In the genomic region with DNA sequence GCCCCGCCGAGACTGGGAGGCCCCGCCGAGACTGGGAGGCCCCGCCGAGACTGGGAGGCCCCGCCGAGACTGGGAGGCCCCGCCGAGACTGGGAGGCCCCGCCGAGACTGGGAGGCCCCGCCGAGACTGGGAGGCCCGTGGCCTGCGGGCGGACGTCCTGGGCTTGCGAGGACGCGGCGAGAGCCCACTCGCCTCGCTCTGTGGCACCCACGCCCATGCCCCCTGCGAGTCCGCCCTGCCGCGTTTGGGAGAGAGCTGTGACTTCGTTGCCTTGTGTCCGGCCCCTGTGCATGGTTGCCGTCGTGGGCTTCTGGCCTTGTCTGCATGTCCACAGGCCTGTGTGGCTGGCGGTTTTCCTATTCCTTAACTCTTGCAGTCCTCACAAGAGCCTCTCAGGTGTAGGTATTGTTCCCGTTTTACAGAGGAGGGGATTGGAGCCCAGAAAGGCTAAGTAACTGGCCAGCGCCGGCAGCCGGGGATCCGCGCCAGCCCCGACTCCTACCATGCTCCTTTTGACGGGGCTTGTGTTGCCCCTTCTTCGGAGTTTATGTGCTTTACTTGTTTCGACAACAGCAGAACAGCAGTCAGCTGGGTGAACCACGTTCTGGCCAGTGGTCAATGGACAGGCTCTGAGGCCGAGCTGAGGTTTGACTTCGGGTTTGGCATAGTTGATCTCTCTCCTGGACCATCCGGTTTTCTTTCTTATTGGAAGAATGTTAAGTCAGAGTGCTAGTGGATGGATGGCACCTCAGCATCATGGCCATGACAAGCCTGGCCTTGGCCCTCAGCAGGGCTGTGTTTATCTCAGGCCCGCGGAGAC, we compare ENCODE assay signal across 8 cellular contexts. TPM values are rescaled to one million over a fixed set of nuclear protein-coding genes. Genes with fewer than 3 reads are reported as not detected.
DNase-seq lines count a peak whose midpoint lies in the region; ATAC-seq and TF ChIP-seq lines count a peak whose summit lies in the region.

No MANE protein-coding gene starts in this region.

- H3K27ac Mint-ChIP-seq in dendritic cell treated with granulocyte-macrophage colony-stimulating factor and Interleukin-4, amounts not matched to agents 40 ng/mL and 50 ng/mL, for 4 days: peak overlapping the region; percentile 100

- DNase-seq in AG20443 (ENCODE audit: low spot score) (peak; percentile 40), myocyte (ENCODE audit: low read depth) (peak; percentile 38), GM13977 (ENCODE audit: low spot score) (no peak), SHP77 (lab: John Stamatoyannopoulos, UW) (no peak), NCI-H526 (lab: John Stamatoyannopoulos, UW) (no peak)
- DNase-seq in Jurkat, Clone E6-1 (ENCODE audit: low read depth, low spot score): no peak

- ATAC-seq in GM18861 (IDR thresholded peaks at IDR 0.05; ENCODE audit: unreplicated experiment): no peak

- peaks cover 34% of the 10 kb centered on the region for H3K36me3 Mint-ChIP-seq in dendritic cell treated with granulocyte-macrophage colony-stimulating factor and Interleukin-4, amounts not matched to agents 40 ng/mL and 50 ng/mL, for 4 days (ENCODE audit: low read depth)

- peak overlapping the region; percentile 80 for H3K4me3 Mint-ChIP-seq in dendritic cell treated with granulocyte-macrophage colony-stimulating factor and Interleukin-4, amounts not matched to agents 40 ng/mL and 50 ng/mL, for 4 days

- peaks cover 30% of the 10 kb centered on the region for H3K27me3 Mint-ChIP-seq in dendritic cell treated with granulocyte-macrophage colony-stimulating factor and Interleukin-4, amounts not matched to agents 40 ng/mL and 50 ng/mL, for 4 days

- in situ Hi-C loops in GM13977 (cut with MboI; ENCODE audit: low pct_unique_long_range_greater_than_20kb, low sequenced_read_pairs, unreplicated experiment): no loop called here

- intact Hi-C loops in dendritic cell treated with granulocyte-macrophage colony-stimulating factor and Interleukin-4, amounts not matched to agents 40 ng/mL and 50 ng/mL, for 4 days (cut with micrococcal nuclease): loop anchor here (5.0 kb wide), 1 partner anchor 40 kb away; a partner anchor contains a TSS

- TF ChIP-seq CTCF in GM13977 (IDR thresholded peaks at IDR 0.05; ENCODE audit: extremely low read depth, insufficient read depth, missing control alignments): no peak

- peak overlapping the region; percentile 96 for H3K4me3 ChIP-seq in Jurkat, Clone E6-1 (ENCODE audit: low read length)

- no peaks in the 10 kb centered on the region for H3K9me3 Mint-ChIP-seq in dendritic cell treated with granulocyte-macrophage colony-stimulating factor and Interleukin-4, amounts not matched to agents 40 ng/mL and 50 ng/mL, for 4 days

- peaks cover 60% of the 10 kb centered on the region for H3K4me1 Mint-ChIP-seq in dendritic cell treated with granulocyte-macrophage colony-stimulating factor and Interleukin-4, amounts not matched to agents 40 ng/mL and 50 ng/mL, for 4 days (ENCODE audit: low read depth)

RNA-seq across cellular contexts. Expression of a gene that starts 0.7 kb away (rescaled TPM):
- polyA plus RNA-seq in Jurkat, Clone E6-1 (2012; ENCODE audit: insufficient read depth, insufficient read length): 29.4 TPM
- total RNA-seq in myocyte: 27.7 and 31.2 TPM in 2 replicates
- 19.6 TPM for polyA plus RNA-seq in myocyte (2012)

RNA-seq across cellular contexts. Expression of a gene that starts 16.2 kb away (rescaled TPM):
- polyA plus RNA-seq in Jurkat, Clone E6-1 (2012; ENCODE audit: insufficient read depth, insufficient read length): 21.4 TPM
- 21.1 and 32.2 TPM in 2 replicates for total RNA-seq in myocyte
- 29.1 TPM for polyA plus RNA-seq in myocyte (2012)

RNA-seq across cellular contexts. Expression of a gene that starts 16.5 kb away (rescaled TPM):
- 1.2 TPM for polyA plus RNA-seq in Jurkat, Clone E6-1 (2012; ENCODE audit: insufficient read depth, insufficient read length)
- total RNA-seq in myocyte: 0.31 and 0.78 TPM in 2 replicates
- 2.2 TPM for polyA plus RNA-seq in myocyte (2012)

RNA-seq across cellular contexts. Expression of a gene that starts 38.7 kb away (rescaled TPM):
- polyA plus RNA-seq in Jurkat, Clone E6-1 (2012; ENCODE audit: insufficient read depth, insufficient read length): 8.3 TPM
- total RNA-seq in myocyte: 25.1 and 29.3 TPM in 2 replicates
- polyA plus RNA-seq in myocyte (2012): 32.3 TPM

RNA-seq across cellular contexts. Expression of a gene that starts 39.7 kb away (rescaled TPM):
- 1.1 TPM for polyA plus RNA-seq in Jurkat, Clone E6-1 (2012; ENCODE audit: insufficient read depth, insufficient read length)
- total RNA-seq in myocyte: 1.3 and 2.3 TPM in 2 replicates
- polyA plus RNA-seq in myocyte (2012): 1.8 TPM

Comparison
In these comparisons a context has a peak if more than half of its experiments do, and no peak if none do; other contexts are left out.
1. DNase-seq: peak in AG20443 (single experiment) and myocyte (single experiment); none in Jurkat, Clone E6-1 (single experiment), GM13977 (single experiment), SHP77 (0 of 2) and NCI-H526 (0 of 2).